In genomic region chr2:134230885-134231284, GRCh38 we compare ENCODE assay signal across 1 cellular context.
TF ChIP-seq lines count a peak whose summit lies in the region.

No MANE protein-coding gene starts in this region.

TF ChIP-seq in GM12878, 131 proteins besides CTCF, POLR2A, EP300 and RAD21:
- no peak for TF ChIP-seq SMC3 (IDR thresholded peaks at IDR 0.05; ENCODE audit: borderline replicate concordance, low read length)
- TF ChIP-seq HDAC6 (IDR thresholded peaks at IDR 0.05; ENCODE audit: unreplicated experiment): no peak
- no peak for TF ChIP-seq SPI1 (IDR thresholded peaks at IDR 0.05; ENCODE audit: borderline replicate concordance, insufficient read depth, low read depth, low read length)
- TF ChIP-seq EED (IDR thresholded peaks at IDR 0.05; ENCODE audit: low read depth): no peak
- no peak for TF ChIP-seq PML (IDR thresholded peaks at IDR 0.05; ENCODE audit: low read length)
- no peak for TF ChIP-seq CEBPZ (IDR thresholded peaks at IDR 0.05; ENCODE audit: low read depth, low read length)
- TF ChIP-seq SRF (IDR thresholded peaks at IDR 0.05; ENCODE audit: low read depth in 2 of 2, low read length in 2 of 2): no peak
- no peak for TF ChIP-seq POLR2AphosphoS5 (IDR thresholded peaks at IDR 0.05; ENCODE audit: low read length)
- no peak for TF ChIP-seq SIN3A (IDR thresholded peaks at IDR 0.05; ENCODE audit: low read depth, low read length)
- no peak for TF ChIP-seq CUX1 (IDR thresholded peaks at IDR 0.05; ENCODE audit: insufficient replicate concordance, low read depth, low read length)
- TF ChIP-seq ASH2L (IDR thresholded peaks at IDR 0.05; ENCODE audit: borderline replicate concordance, low read depth): no peak
- TF ChIP-seq ZZZ3 (IDR thresholded peaks at IDR 0.05; ENCODE audit: control insufficient read depth, insufficient read length, low read depth): no peak
